Comparison of ENCODE assay signal across 9 cellular contexts in the genomic region with DNA sequence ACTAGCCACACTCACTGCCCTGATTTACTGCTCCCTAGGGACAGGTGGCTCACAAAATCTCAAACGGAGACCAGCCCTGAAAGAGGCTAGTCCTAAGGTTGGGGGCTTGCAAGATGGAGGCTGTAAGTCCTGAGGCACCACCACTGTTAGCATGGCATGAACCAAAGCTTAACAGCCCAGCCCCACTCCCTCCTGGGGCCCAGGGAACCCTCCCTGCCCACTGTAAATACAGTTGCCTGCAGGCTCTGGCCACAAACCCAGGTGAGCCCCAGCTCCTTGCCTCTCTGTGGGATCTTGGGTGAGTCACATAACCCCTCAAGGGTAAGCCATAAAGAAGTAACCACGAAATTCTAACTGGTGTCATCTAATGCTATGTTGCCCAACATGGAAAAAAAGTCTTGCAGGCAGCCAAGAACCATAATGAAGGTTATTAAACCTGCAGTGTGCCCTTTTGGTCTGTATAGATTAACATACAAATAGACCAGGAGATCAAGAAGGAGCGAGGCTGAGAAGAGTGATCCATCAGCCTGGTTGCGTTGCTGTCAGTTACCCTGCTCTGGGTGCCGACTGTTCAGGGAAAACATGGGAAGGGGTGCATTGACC. TPM values are rescaled to one million over a fixed set of nuclear protein-coding genes. Genes with fewer than 3 reads are reported as not detected.
DNase-seq lines count a peak whose midpoint lies in the region; ATAC-seq and TF ChIP-seq lines count a peak whose summit lies in the region.
"Had no signal": no experiment of that assay in that cellular context is flagged by ENCODE, and none has a peak within 500 bp of the region (broad histone marks: within the 10 kb centered on the region; RNA-seq: fewer than 3 reads in every experiment).

No MANE protein-coding gene starts in this region.

- H3K4me3 Mint-ChIP-seq in activated T-cell treated with anti-CD3 and anti-CD28 coated beads, Interleukin-2, amount 50 U/mL, for 72 hours: peak overlapping the region; percentile 91 to 99
- H3K4me3 Mint-ChIP-seq in mesothelial cell of epicardium: peak overlapping the region; percentile 59

- POLR2A ChIA-PET in BJ (lab: Charles Lee): no interaction called here

- no peaks in the 10 kb centered on the region for H3K27me3 Mint-ChIP-seq in activated T-cell treated with anti-CD3 and anti-CD28 coated beads, Interleukin-2, amount 50 U/mL, for 72 hours (ENCODE audit: low read depth)
- no peaks in the 10 kb centered on the region for H3K27me3 Mint-ChIP-seq in mesothelial cell of epicardium (ENCODE audit: low read depth)

- no peaks in the 10 kb centered on the region for H3K9me3 Mint-ChIP-seq in activated T-cell treated with anti-CD3 and anti-CD28 coated beads, Interleukin-2, amount 50 U/mL, for 72 hours
- no peaks in the 10 kb centered on the region for H3K9me3 Mint-ChIP-seq in mesothelial cell of epicardium

- DNase-seq in BJ (ENCODE audit: low read depth) (peak; percentile 26), NCI-H69 (lab: John Stamatoyannopoulos, UW) (peak; percentile 60), mesothelial cell of epicardium (ENCODE audit: low spot score in 2 of 2, unreplicated experiment in 2 of 2) (no peak), epidermal melanocyte (ENCODE audit: insufficient read length, low spot score) (no peak), NCI-H524 treated with DMSO at 0.1 percent for 48 hours (lab: John Stamatoyannopoulos, UW) (no peak)
- peak; percentile 74 to 87 for DNase-seq in activated T-cell treated with anti-CD3 and anti-CD28 coated beads, Interleukin-2, amount 50 U/mL, for 72 hours

- TF ChIP-seq CTCF in BJ (IDR thresholded peaks at IDR 0.05; ENCODE audit: insufficient read depth, low read depth, low read length) (no peak), mesothelial cell of epicardium (IDR thresholded peaks at IDR 0.05; ENCODE audit: unreplicated experiment) (no peak)

- peaks cover 62% of the 10 kb centered on the region for H3K4me1 Mint-ChIP-seq in activated T-cell treated with anti-CD3 and anti-CD28 coated beads, Interleukin-2, amount 50 U/mL, for 72 hours (ENCODE audit: low read depth)
- H3K4me1 Mint-ChIP-seq in mesothelial cell of epicardium: peaks cover 15% of the 10 kb centered on the region

- no peak overlapping the region for H3K4me3 ChIP-seq in BJ (ENCODE audit: low read depth, low read length)

- H3K36me3 Mint-ChIP-seq in activated T-cell treated with anti-CD3 and anti-CD28 coated beads, Interleukin-2, amount 50 U/mL, for 72 hours (ENCODE audit: insufficient read depth in 2 of 2): peaks cover 8 to 14% of the 10 kb centered on the region in 2 donors
- peaks cover 3% of the 10 kb centered on the region for H3K36me3 Mint-ChIP-seq in mesothelial cell of epicardium

- CTCF ChIA-PET in BJ (lab: Yijun Ruan, JAX): interaction anchor here (0.5 to 1.6 kb wide), 5 partner anchors 10 to 239 kb away, joined by 3 to 5 read pairs (median 3); no protein-coding TSS in a partner anchor

- ATAC-seq in activated T-cell treated with anti-CD3 and anti-CD28 coated beads, Interleukin-2, amount 50 U/mL, for 72 hours (replicated peaks in 1 of 2): peak; percentile 48 to 64
- ATAC-seq in GM19397 (IDR thresholded peaks at IDR 0.05; ENCODE audit: unreplicated experiment): no peak
- ATAC-seq in GM21576 (IDR thresholded peaks at IDR 0.05; ENCODE audit: unreplicated experiment): no peak

- H3K27me3 ChIP-seq in BJ (ENCODE audit: control insufficient read depth, insufficient read depth, low read length): no peaks in the 10 kb centered on the region

- H3K36me3 ChIP-seq in BJ (ENCODE audit: control insufficient read depth, insufficient read depth, low read length): peaks cover 35% of the 10 kb centered on the region

- H3K27ac Mint-ChIP-seq in activated T-cell treated with anti-CD3 and anti-CD28 coated beads, Interleukin-2, amount 50 U/mL, for 72 hours: peak overlapping the region; percentile 94
- peak overlapping the region; percentile 59 for H3K27ac Mint-ChIP-seq in mesothelial cell of epicardium

RNA-seq across cellular contexts. Expression of gene POMT1, which starts 1.7 kb away (rescaled TPM):
- polyA plus RNA-seq in BJ (2011; rRNA removed): 17.8 and 32.1 TPM in 2 replicates
- 11.8 and 15.4 TPM in 2 replicates for polyA minus RNA-seq in BJ (2011; rRNA and poly(A)+ RNA removed)
- 10 to 100 TPM; 47.3 to 52.1 TPM for total RNA-seq in activated T-cell treated with anti-CD3 and anti-CD28 coated beads, Interleukin-2, amount 50 U/mL, for 72 hours
- 54.8 to 59.2 TPM (median 57.2 TPM) in 3 replicates for total RNA-seq in mesothelial cell of epicardium

RNA-seq across cellular contexts. Expression of gene UCK1, which starts 30.0 kb away (rescaled TPM):
- 20.1 and 24.9 TPM in 2 replicates for polyA plus RNA-seq in BJ (2011; rRNA removed)
- polyA minus RNA-seq in BJ (2011; rRNA and poly(A)+ RNA removed): 13.4 and 13.6 TPM in 2 replicates
- 10 to 100 TPM; 19.2 to 29.7 TPM for total RNA-seq in activated T-cell treated with anti-CD3 and anti-CD28 coated beads, Interleukin-2, amount 50 U/mL, for 72 hours
- total RNA-seq in mesothelial cell of epicardium: 21.9 to 26.6 TPM (median 23.2 TPM) in 3 replicates

RNA-seq across cellular contexts. Expression of gene PRRT1B, which starts 44.3 kb away (rescaled TPM):
- polyA plus RNA-seq in BJ (2011; rRNA removed): not detected in 2 replicates
- not detected in 2 replicates for polyA minus RNA-seq in BJ (2011; rRNA and poly(A)+ RNA removed)
- not detected for total RNA-seq in activated T-cell treated with anti-CD3 and anti-CD28 coated beads, Interleukin-2, amount 50 U/mL, for 72 hours
- total RNA-seq in mesothelial cell of epicardium: not detected in 3 replicates
- total RNA-seq: glomerular endothelial cell had no signal

Comparison
In these comparisons a context has a peak if more than half of its experiments do, and no peak if none do; other contexts are left out.
1. DNase-seq: peak in BJ (single experiment), NCI-H69 (single experiment) and activated T-cell treated with anti-CD3 and anti-CD28 coated beads, Interleukin-2, amount 50 U/mL, for 72 hours (2 of 2); none in mesothelial cell of epicardium (0 of 2), epidermal melanocyte (single experiment) and NCI-H524 treated with DMSO at 0.1 percent for 48 hours (single experiment).
2. ATAC-seq: peak in activated T-cell treated with anti-CD3 and anti-CD28 coated beads, Interleukin-2, amount 50 U/mL, for 72 hours (2 of 2); none in GM19397 (single experiment) and GM21576 (single experiment).